28 cellular contexts compared by ENCODE assay signal in genomic region chr17:28702752-28703150, GRCh38. TPM values are rescaled to one million over a fixed set of nuclear protein-coding genes. Genes with fewer than 3 reads are reported as not detected.
A peak's percentile ranks its signal among the peaks of the same experiment; 100 is the strongest.
DNase-seq lines count a peak whose midpoint lies in the region; ATAC-seq and TF ChIP-seq lines count a peak whose summit lies in the region.
"Had no signal": no experiment of that assay in that cellular context is flagged by ENCODE, and none has a peak within 500 bp of the region (broad histone marks: within the 10 kb centered on the region; RNA-seq: fewer than 3 reads in every experiment).

No MANE protein-coding gene starts in this region.

- ATAC-seq in body of pancreas: no peak
- ATAC-seq: gastrocnemius medialis; left colon; stimulated activated naive B cell treated with anti-CD40 and anti-IgM and Interleukin-4, amounts not matched to agents 10 μg/mL and 1 μg/mL and 100 μg/mL, for 72 hours had no signal

- H3K14ac ChIP-seq in neuronal stem cell (ENCODE audit: low read length): no peak overlapping the region

- H3K4me1 Mint-ChIP-seq in activated naive CD4-positive, alpha-beta T cell treated with anti-CD3 and anti-CD28 coated beads, Interleukin-2, amount 50 U/mL, for 24 hours: peaks cover 3% of the 10 kb centered on the region
- H3K4me1 Mint-ChIP-seq: memory B cell had no signal

- H4K91ac ChIP-seq in neuronal stem cell (ENCODE audit: low read depth, low read length, poor library complexity): no peak overlapping the region

- no peaks in the 10 kb centered on the region for H3K27me3 ChIP-seq in HUES48 (ENCODE audit: control insufficient read depth, insufficient read depth, low read length)
- H3K27me3 ChIP-seq in neuronal stem cell (ENCODE audit: control insufficient read depth in 3 of 3, insufficient read depth in 3 of 3, low read depth in 1 of 3, low read length in 3 of 3): no peaks in the 10 kb centered on the region
- H3K27me3 ChIP-seq in body of pancreas: no peaks in the 10 kb centered on the region
- H3K27me3 ChIP-seq: gastrocnemius medialis, hepatocyte, sigmoid colon, suprapubic skin had no signal

- H3K27ac Mint-ChIP-seq in activated naive CD4-positive, alpha-beta T cell treated with anti-CD3 and anti-CD28 coated beads, Interleukin-2, amount 50 U/mL, for 24 hours: peak overlapping the region; percentile 15
- H3K27ac Mint-ChIP-seq: activated CD4-positive, alpha-beta T cell treated with anti-CD3 and anti-CD28 coated beads, Interleukin-2, amount 10 ng/mL, durations not matched to agents 7 days and 5 days; activated T-helper 2 cell treated with anti-CD3 and anti-CD28 coated beads, Interferon-gamma antibody, Interleukin-2, Interleukin-4, amounts not matched to agents 10 μg/mL and 5 μg/mL and 100 μg/mL, durations not matched to agents 14 hours and 24 hours and 36 hours; memory B cell; stimulated activated naive B cell treated with anti-CD40 and anti-IgM and Interleukin-4, amounts not matched to agents 10 μg/mL and 1 μg/mL and 100 μg/mL, for 72 hours had no signal

- H3K79me1 ChIP-seq in neuronal stem cell (ENCODE audit: low read depth, low read length): peaks cover 6% of the 10 kb centered on the region

- H3K9me3 Mint-ChIP-seq in activated naive CD4-positive, alpha-beta T cell treated with anti-CD3 and anti-CD28 coated beads, Interleukin-2, amount 50 U/mL, for 24 hours: no peaks in the 10 kb centered on the region
- H3K9me3 Mint-ChIP-seq: activated CD4-positive, alpha-beta T cell treated with anti-CD3 and anti-CD28 coated beads, Interleukin-2, amount 10 ng/mL, durations not matched to agents 7 days and 5 days; activated T-helper 2 cell treated with anti-CD3 and anti-CD28 coated beads, Interferon-gamma antibody, Interleukin-2, Interleukin-4, amounts not matched to agents 10 μg/mL and 5 μg/mL and 100 μg/mL, durations not matched to agents 14 hours and 24 hours and 36 hours; memory B cell; stimulated activated naive B cell treated with anti-CD40 and anti-IgM and Interleukin-4, amounts not matched to agents 10 μg/mL and 1 μg/mL and 100 μg/mL, for 72 hours; T-helper 2 cell treated with Interferon-gamma antibody and Interleukin-4, amounts not matched to agents 5 μg/mL and 100 μg/mL, for 36 hours had no signal

- H3K4me1 ChIP-seq in HUES48 (ENCODE audit: control insufficient read depth, insufficient read depth, low read length): no peaks in the 10 kb centered on the region
- peaks cover 16 to 19% of the 10 kb centered on the region in 2 donors for H3K4me1 ChIP-seq in neuronal stem cell (ENCODE audit: control insufficient read depth in 2 of 2, insufficient read depth in 1 of 2, low read depth in 1 of 2, low read length in 2 of 2)
- peaks cover 9% of the 10 kb centered on the region for H3K4me1 ChIP-seq in body of pancreas
- H3K4me1 ChIP-seq: gastrocnemius medialis, HAP-1, prostate gland, sigmoid colon, suprapubic skin had no signal

- no CpG with 5 or more reads among the region's 3 CpGs for WGBS in neuronal stem cell (ENCODE audit: extremely low coverage in 2 of 2, insufficient read length in 2 of 2, insufficient replicate concordance in 1 of 2), 2 donors
- 63 to 68% methylated on average over 2 to 3 of the region's 3 CpGs for WGBS in body of pancreas, 2 donors

- H3K4me2 ChIP-seq in neuronal stem cell (ENCODE audit: insufficient read depth, low read length, poor library complexity, severe bottlenecking): no peak overlapping the region
- H3K4me2 ChIP-seq: hepatocyte, SK-N-SH had no signal

- H2BK120ac ChIP-seq in neuronal stem cell (ENCODE audit: low read depth, low read length): no peak overlapping the region

- H3K4me3 ChIP-seq in HUES48 (ENCODE audit: low read depth, low read length) (no peak overlapping the region), neuronal stem cell (ENCODE audit: low read length in 2 of 2) (no peak overlapping the region), body of pancreas (no peak overlapping the region)
- H3K4me3 ChIP-seq: coronary artery, gastrocnemius medialis, HAP-1, hepatocyte, prostate gland, sigmoid colon, suprapubic skin had no signal

- no peak for TF ChIP-seq CTCF in body of pancreas (IDR thresholded peaks at IDR 0.05)

- H3K27ac ChIP-seq in HUES48 (ENCODE audit: low read depth, low read length): peak overlapping the region; percentile 27
- peak overlapping the region; percentile 77 for H3K27ac ChIP-seq in cingulate gyrus (ENCODE audit: low read depth, low read length)
- H3K27ac ChIP-seq in neuronal stem cell (replicated peaks; ENCODE audit: low read length): peak overlapping the region; percentile 56
- no peak overlapping the region for H3K27ac ChIP-seq in body of pancreas
- H3K27ac ChIP-seq: coronary artery, gastrocnemius medialis, hepatocyte, prostate gland, sigmoid colon, suprapubic skin had no signal

- no peak overlapping the region for H2BK5ac ChIP-seq in neuronal stem cell (ENCODE audit: low read length)

- no peak overlapping the region for H2AK5ac ChIP-seq in neuronal stem cell (ENCODE audit: low read depth, low read length)

- peaks cover 70% of the 10 kb centered on the region for H3K36me3 ChIP-seq in HUES48 (ENCODE audit: control insufficient read depth, insufficient read depth, low read length)
- H3K36me3 ChIP-seq in neuronal stem cell (replicated peaks in 1 of 2; ENCODE audit: control insufficient read depth in 2 of 2, insufficient read depth in 2 of 2, low read length in 2 of 2): peaks cover 55 to 72% of the 10 kb centered on the region in 2 donors
- peaks cover 0 to 47% of the 10 kb centered on the region in 2 donors for H3K36me3 ChIP-seq in body of pancreas (replicated peaks in 1 of 2; ENCODE audit: insufficient read depth in 1 of 2, low read depth in 2 of 2)

- TF ChIP-seq POLR2A in body of pancreas (IDR thresholded peaks at IDR 0.05): no peak

- H3K9me3 ChIP-seq in HUES48 (ENCODE audit: control insufficient read depth, insufficient read depth, low read length): no peaks in the 10 kb centered on the region
- H3K9me3 ChIP-seq in neuronal stem cell (replicated peaks in 1 of 2; ENCODE audit: control insufficient read depth in 2 of 2, insufficient read depth in 1 of 2, low read depth in 1 of 2, low read length in 2 of 2): no peaks in the 10 kb centered on the region
- no peaks in the 10 kb centered on the region for H3K9me3 ChIP-seq in body of pancreas
- H3K9me3 ChIP-seq: gastrocnemius medialis, HAP-1, prostate gland, sigmoid colon, SK-N-SH, suprapubic skin had no signal

- no peak overlapping the region for H3K23ac ChIP-seq in neuronal stem cell (ENCODE audit: low read depth, low read length, poor library complexity)

- no peak overlapping the region for H3K18ac ChIP-seq in neuronal stem cell (ENCODE audit: low read length)

- H3K4me3 Mint-ChIP-seq in activated naive CD4-positive, alpha-beta T cell treated with anti-CD3 and anti-CD28 coated beads, Interleukin-2, amount 50 U/mL, for 24 hours: no peak overlapping the region
- H3K4me3 Mint-ChIP-seq: activated CD4-positive, alpha-beta T cell treated with anti-CD3 and anti-CD28 coated beads, Interleukin-2, amount 10 ng/mL, durations not matched to agents 7 days and 5 days; memory B cell; stimulated activated naive B cell treated with anti-CD40 and anti-IgM and Interleukin-4, amounts not matched to agents 10 μg/mL and 1 μg/mL and 100 μg/mL, for 72 hours; T-helper 2 cell treated with Interferon-gamma antibody and Interleukin-4, amounts not matched to agents 5 μg/mL and 100 μg/mL, for 36 hours had no signal

- H3K9ac ChIP-seq in HUES48 (ENCODE audit: low read depth, low read length) (no peak overlapping the region), neuronal stem cell (ENCODE audit: low read depth, low read length, poor library complexity) (no peak overlapping the region)
- H3K9ac ChIP-seq: SK-N-SH had no signal

- H2AFZ ChIP-seq in neuronal stem cell (ENCODE audit: low read length): no peak overlapping the region
- H2AFZ ChIP-seq: hepatocyte had no signal

- H3K27me3 Mint-ChIP-seq in activated naive CD4-positive, alpha-beta T cell treated with anti-CD3 and anti-CD28 coated beads, Interleukin-2, amount 50 U/mL, for 24 hours: no peaks in the 10 kb centered on the region
- H3K27me3 Mint-ChIP-seq: activated CD4-positive, alpha-beta T cell treated with anti-CD3 and anti-CD28 coated beads, Interleukin-2, amount 10 ng/mL, durations not matched to agents 7 days and 5 days; memory B cell; stimulated activated naive B cell treated with anti-CD40 and anti-IgM and Interleukin-4, amounts not matched to agents 10 μg/mL and 1 μg/mL and 100 μg/mL, for 72 hours had no signal

- no peak overlapping the region for H2BK15ac ChIP-seq in neuronal stem cell (ENCODE audit: low read length)

- H4K8ac ChIP-seq in neuronal stem cell (ENCODE audit: low read depth, low read length): no peak overlapping the region

- no peak overlapping the region for H2BK12ac ChIP-seq in neuronal stem cell (ENCODE audit: low read length)

- DNase-seq in activated naive CD4-positive, alpha-beta T cell treated with anti-CD3 and anti-CD28 coated beads, Interleukin-2, amount 50 U/mL, for 16 hours: no peak
- no peak for DNase-seq in neuronal stem cell (ENCODE audit: low spot score)
- DNase-seq in NCI-H226: no peak
- DNase-seq in SKM-1 treated with dmso at 0.1 percent for 144 hours (lab: John Stamatoyannopoulos, UW; ENCODE audit: unreplicated experiment): no peak
- no peak for DNase-seq in body of pancreas
- DNase-seq: activated CD4-positive, alpha-beta T cell treated with anti-CD3 and anti-CD28 coated beads, Interleukin-2, amount 10 ng/mL, durations not matched to agents 7 days and 5 days; activated CD8-positive, alpha-beta memory T cell treated with anti-CD3 and anti-CD28 coated beads, Interleukin-2, amount 50 U/mL, for 4 hours; gastrocnemius medialis; GDM1; left colon; NCI-H1436 treated with DMSO at 0.1 percent for 48 hours; NCI-H446; OCI-M1; sigmoid colon; SK-N-SH; stimulated activated CD4-positive, alpha-beta T cell treated with anti-CD3 and anti-CD28 coated beads, Interleukin-4, amount 100 ng/mL, for 4 hours; stimulated activated naive B cell treated with anti-CD40 and anti-IgM and Interleukin-4, amounts not matched to agents 10 μg/mL and 1 μg/mL and 100 μg/mL, for 72 hours had no signal

- no peak overlapping the region for H3K4ac ChIP-seq in neuronal stem cell (ENCODE audit: low read length)

- H3K36me3 Mint-ChIP-seq in activated naive CD4-positive, alpha-beta T cell treated with anti-CD3 and anti-CD28 coated beads, Interleukin-2, amount 50 U/mL, for 24 hours: peaks cover 8% of the 10 kb centered on the region

- intact Hi-C loops in body of pancreas (cut with DNase I): no loop called here

RNA-seq across cellular contexts. Expression of gene PROCA1, which starts 8.9 kb away (rescaled TPM):
- 24.4 TPM for polyA plus RNA-seq in neuronal stem cell (2013, experiment 1 of 2)
- 25.2 TPM for polyA plus RNA-seq in neuronal stem cell (2013, experiment 2 of 2)
- total RNA-seq in body of pancreas: not detected

RNA-seq across cellular contexts. Expression of gene RAB34, which starts 14.9 kb away (rescaled TPM):
- 76.6 TPM for polyA plus RNA-seq in neuronal stem cell (2013, experiment 1 of 2)
- polyA plus RNA-seq in neuronal stem cell (2013, experiment 2 of 2): 73.6 TPM
- total RNA-seq in body of pancreas: 10 to 100 TPM; 18.2 to 61.3 TPM

RNA-seq across cellular contexts. Expression of gene RPL23A, which starts 17.0 kb away (rescaled TPM):
- 3,397 TPM for polyA plus RNA-seq in neuronal stem cell (2013, experiment 1 of 2)
- polyA plus RNA-seq in neuronal stem cell (2013, experiment 2 of 2): 3,279 TPM
- 100 to 1,000 TPM; 208 to 220 TPM for total RNA-seq in body of pancreas

RNA-seq across cellular contexts. Expression of gene TLCD1, which starts 23.3 kb away (rescaled TPM):
- 9.1 TPM for polyA plus RNA-seq in neuronal stem cell (2013, experiment 1 of 2)
- polyA plus RNA-seq in neuronal stem cell (2013, experiment 2 of 2): 8.3 TPM
- total RNA-seq in body of pancreas: 1 to 10 TPM; 2.0 to 3.1 TPM

RNA-seq across cellular contexts. Expression of gene NEK8, which starts 25.8 kb away (rescaled TPM):
- polyA plus RNA-seq in neuronal stem cell (2013, experiment 1 of 2): 4.5 TPM
- 4.3 TPM for polyA plus RNA-seq in neuronal stem cell (2013, experiment 2 of 2)
- 10 to 100 TPM in 1 of 2 donors, 1 to 10 TPM in 1; 2.9 to 18.5 TPM for total RNA-seq in body of pancreas

Comparison
In these comparisons a context has a peak if more than half of its experiments do, and no peak if none do; other contexts are left out.
1. H3K27ac ChIP-seq: peak in HUES48 (single experiment), cingulate gyrus (single experiment) and neuronal stem cell (single experiment); none in body of pancreas (0 of 4).